ENCODE assay signal across 8 cellular contexts in genomic region chr13:100235311-100235901, GRCh38.
DNase-seq lines count a peak whose midpoint lies in the region; FAIRE-seq and TF ChIP-seq lines count a peak whose summit lies in the region.

No MANE protein-coding gene starts in this region.

- peak; percentile 76 for TF ChIP-seq CTCF in 22Rv1 (IDR thresholded peaks at IDR 0.05)
- peak; percentile 59 for TF ChIP-seq CTCF in KMS-11 (conservative IDR thresholded peaks at IDR 0.05; ENCODE audit: low read depth, low read length)
- peak; percentile 75 for TF ChIP-seq CTCF in endothelial cell (IDR thresholded peaks at IDR 0.05; ENCODE audit: unreplicated experiment)
- TF ChIP-seq CTCF in neural progenitor cell (IDR thresholded peaks at IDR 0.05), result peak; percentile 77

- H3K4me3 Mint-ChIP-seq in endothelial cell (ENCODE audit: unreplicated experiment) (no peak overlapping the region), neural progenitor cell (peak overlapping the region; percentile 1)
- no peak overlapping the region for H3K4me3 Mint-ChIP-seq in activated naive CD4-positive, alpha-beta T cell treated with anti-CD3 and anti-CD28 coated beads for 36 hours

- H3K79me2 ChIP-seq in KMS-11 (ENCODE audit: insufficient read depth, low read depth) (no peaks in the 10 kb centered on the region), neural progenitor cell (ENCODE audit: low read depth) (peaks cover 55% of the 10 kb centered on the region)

- H3K4me1 ChIP-seq in KMS-11 (ENCODE audit: low read depth, poor library complexity, severe bottlenecking) (peaks cover 4% of the 10 kb centered on the region), neural progenitor cell (peaks cover 53% of the 10 kb centered on the region)

- DNase-seq in EH (ENCODE audit: low read depth), result peak; percentile 61
- peak; percentile 42 for DNase-seq in RCC 7860 (ENCODE audit: low spot score)
- peak; percentile 20 for DNase-seq in endothelial cell (ENCODE audit: low spot score)
- peak; percentile 59 for DNase-seq in neural progenitor cell (ENCODE audit: low spot score)
- DNase-seq in activated naive CD4-positive, alpha-beta T cell treated with anti-CD3 and anti-CD28 coated beads for 36 hours, result no peak
- DNase-seq in activated CD4-positive, CD25-positive, alpha-beta regulatory T cell (lab: John Stamatoyannopoulos, UW), result no peak

- CTCF ChIA-PET in activated naive CD4-positive, alpha-beta T cell treated with anti-CD3 and anti-CD28 coated beads for 36 hours (lab: Charles Lee), result interaction anchor here (0.5 to 4.0 kb wide), 15 partner anchors 90 to 1018 kb away, joined by 3 to 25 read pairs (median 3); no protein-coding TSS in a partner anchor

- H3K4me1 Mint-ChIP-seq in endothelial cell (ENCODE audit: unreplicated experiment) (peaks cover 27% of the 10 kb centered on the region), neural progenitor cell (peaks cover 36% of the 10 kb centered on the region)
- peaks cover 5% of the 10 kb centered on the region for H3K4me1 Mint-ChIP-seq in activated naive CD4-positive, alpha-beta T cell treated with anti-CD3 and anti-CD28 coated beads for 36 hours (ENCODE audit: low read depth)

- H3K9ac ChIP-seq in KMS-11, result no peak overlapping the region
- H3K9ac ChIP-seq in neural progenitor cell, result no peak overlapping the region

- H3K36me3 Mint-ChIP-seq in endothelial cell (ENCODE audit: low read depth, unreplicated experiment) (peaks cover 4% of the 10 kb centered on the region), neural progenitor cell (peaks cover 10% of the 10 kb centered on the region)
- H3K36me3 Mint-ChIP-seq in activated naive CD4-positive, alpha-beta T cell treated with anti-CD3 and anti-CD28 coated beads for 36 hours (ENCODE audit: low read depth), result peaks cover 4% of the 10 kb centered on the region

- no peaks in the 10 kb centered on the region for H4K20me1 ChIP-seq in KMS-11 (ENCODE audit: insufficient read depth)
- H4K20me1 ChIP-seq in neural progenitor cell (ENCODE audit: low read depth), result peaks cover 7% of the 10 kb centered on the region

- H3K9me3 Mint-ChIP-seq in endothelial cell (ENCODE audit: unreplicated experiment), result no peaks in the 10 kb centered on the region
- H3K9me3 Mint-ChIP-seq in neural progenitor cell, result peaks cover 3% of the 10 kb centered on the region
- H3K9me3 Mint-ChIP-seq in activated naive CD4-positive, alpha-beta T cell treated with anti-CD3 and anti-CD28 coated beads for 36 hours, result no peaks in the 10 kb centered on the region

- H3K27ac ChIP-seq in 22Rv1 (no peak overlapping the region), KMS-11 (no peak overlapping the region), neural progenitor cell (no peak overlapping the region)

- H3K27ac Mint-ChIP-seq in endothelial cell (ENCODE audit: unreplicated experiment) (peak overlapping the region; percentile 62), neural progenitor cell (no peak overlapping the region)
- no peak overlapping the region for H3K27ac Mint-ChIP-seq in activated naive CD4-positive, alpha-beta T cell treated with anti-CD3 and anti-CD28 coated beads for 36 hours

- H3F3A ChIP-seq in neural progenitor cell (ENCODE audit: low read depth), result peaks cover 56% of the 10 kb centered on the region

- no peaks in the 10 kb centered on the region for H3K27me3 Mint-ChIP-seq in endothelial cell (ENCODE audit: unreplicated experiment)
- H3K27me3 Mint-ChIP-seq in neural progenitor cell (ENCODE audit: insufficient read depth, low read depth), result no peaks in the 10 kb centered on the region
- no peaks in the 10 kb centered on the region for H3K27me3 Mint-ChIP-seq in activated naive CD4-positive, alpha-beta T cell treated with anti-CD3 and anti-CD28 coated beads for 36 hours (ENCODE audit: low read depth)

- intact Hi-C loops in activated naive CD4-positive, alpha-beta T cell treated with anti-CD3 and anti-CD28 coated beads for 36 hours (cut with micrococcal nuclease), result loop anchor here (1.0 to 10.0 kb wide), 7 partner anchors 193 to 791 kb away; partner anchors contain the start of gene ZIC2

- H3K4me2 ChIP-seq in KMS-11 (no peak overlapping the region), neural progenitor cell (peak overlapping the region; percentile 66)

- no peak for FAIRE-seq in RCC 7860 (lab: Jason Lieb, UNC)

- H2AFZ ChIP-seq in KMS-11 (ENCODE audit: low read depth) (no peak overlapping the region), neural progenitor cell (replicated peaks) (no peak overlapping the region)

- H3K4me3 ChIP-seq in KMS-11 (IDR thresholded peaks at IDR 0.05; ENCODE audit: insufficient read depth, low read depth, low read length) (no peak overlapping the region), neural progenitor cell (no peak overlapping the region)

- H3K36me3 ChIP-seq in KMS-11 (ENCODE audit: insufficient read depth), result no peaks in the 10 kb centered on the region
- H3K36me3 ChIP-seq in neural progenitor cell, result no peaks in the 10 kb centered on the region

- no peaks in the 10 kb centered on the region for H3K9me3 ChIP-seq in neural progenitor cell (ENCODE audit: low read depth)

- H3K27me3 ChIP-seq in KMS-11 (ENCODE audit: insufficient read depth, low read depth), result no peaks in the 10 kb centered on the region
- H3K27me3 ChIP-seq in neural progenitor cell, result no peaks in the 10 kb centered on the region

Comparison
In these comparisons a context has a peak if more than half of its experiments do, and no peak if none do; other contexts are left out.
1. DNase-seq: peak in EH (single experiment), RCC 7860 (single experiment), endothelial cell (single experiment) and neural progenitor cell (single experiment); none in activated naive CD4-positive, alpha-beta T cell treated with anti-CD3 and anti-CD28 coated beads for 36 hours (single experiment) and activated CD4-positive, CD25-positive, alpha-beta regulatory T cell (0 of 4).
2. Peak in every context shown above with its lines, with median percentiles within 50 percentile points of each other: CTCF ChIP-seq.